25 cellular contexts compared by ENCODE assay signal in the genomic region with DNA sequence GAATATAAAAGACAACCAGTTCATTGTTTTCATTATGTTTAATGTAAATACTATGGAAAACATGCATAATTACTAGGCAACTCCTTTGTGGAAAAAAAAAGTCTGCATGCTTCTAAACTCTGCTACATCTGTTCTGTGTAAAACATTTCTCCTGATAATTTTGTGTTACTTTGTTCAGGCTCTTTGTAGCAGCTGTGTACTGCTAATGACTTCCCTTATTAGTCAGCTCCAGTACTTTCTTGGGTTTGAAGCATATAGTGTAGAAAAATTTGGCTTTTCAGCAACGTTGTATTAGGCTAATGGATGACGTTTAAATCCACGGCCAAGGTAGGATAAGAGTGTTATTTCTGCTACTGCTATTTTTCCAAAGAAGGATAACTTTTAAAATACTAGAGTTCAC.
"Had no signal": no experiment of that assay in that cellular context is flagged by ENCODE, and none has a peak within 500 bp of the region (broad histone marks: within the 10 kb centered on the region; RNA-seq: fewer than 3 reads in every experiment).

No MANE protein-coding gene starts in this region.

- H3K27me3 ChIP-seq: brain microvascular endothelial cell, dorsolateral prefrontal cortex, gastroesophageal sphincter, hepatocyte, transverse colon had no signal

- ATAC-seq: gastroesophageal sphincter; natural killer cell treated with Interleukin-12 subunit alpha and Interleukin-12 subunit beta and Interleukin-15 and Interleukin-18, amount 100 ng/mL, for 72 hours had no signal

- DNase-seq: activated CD4-positive, alpha-beta T cell treated with anti-CD3 and anti-CD28 coated beads for 4 hours; activated CD4-positive, alpha-beta T cell treated with anti-CD3 and anti-CD28 coated beads, Interleukin-2, amount 50 U/mL, for 48 hours; activated CD8-positive, alpha-beta memory T cell treated with anti-CD3 and anti-CD28 coated beads for 24 hours; activated CD8-positive, alpha-beta memory T cell treated with anti-CD3 and anti-CD28 coated beads, Interleukin-2, amount 50 U/mL, for 4 hours; activated effector memory CD4-positive, alpha-beta T cell treated with anti-CD3 and anti-CD28 coated beads, Interleukin-2, amount 50 U/mL, for 16 hours; activated naive CD4-positive, alpha-beta T cell treated with anti-CD3 and anti-CD28 coated beads, Interleukin-2, amount 10 ng/mL, durations not matched to agents 7 days and 5 days; activated naive CD8-positive, alpha-beta T cell treated with anti-CD3 and anti-CD28 coated beads, Interleukin-2, amount 10 ng/mL, durations not matched to agents 7 days and 5 days; activated T-cell treated with anti-CD3 and anti-CD28 coated beads, Interleukin-2, amount 50 U/mL, for 1 hour; brain microvascular endothelial cell; dorsolateral prefrontal cortex; effector memory CD4-positive, alpha-beta T cell; erythroblast; islet precursor cell; left ventricle myocardium inferior; mesendoderm; right cardiac atrium; stimulated activated CD4-positive, alpha-beta T cell treated with anti-CD3 and anti-CD28 coated beads, Interleukin-2, amount 100 ng/mL, for 48 hours; stimulated activated naive CD4-positive, alpha-beta T cell treated with Interleukin-2 at 50 U/mL for 16 hours; transverse colon had no signal

- FAIRE-seq: astrocyte had no signal

- H3K27ac ChIP-seq: brain microvascular endothelial cell, coronary artery, dorsolateral prefrontal cortex, gastroesophageal sphincter, hepatocyte, left ventricle myocardium inferior, transverse colon had no signal

- H3K4me1 ChIP-seq: gastroesophageal sphincter, transverse colon had no signal

- H2AFZ ChIP-seq: hepatocyte had no signal

- H3K79me2 ChIP-seq: hepatocyte had no signal

- H3K4me3 ChIP-seq: coronary artery, dorsolateral prefrontal cortex, gastroesophageal sphincter, hepatocyte, left ventricle myocardium inferior, lung, transverse colon had no signal

- H3K4me2 ChIP-seq: hepatocyte had no signal

- H3K9me3 ChIP-seq: gastroesophageal sphincter, left ventricle myocardium inferior, transverse colon had no signal

- H3K36me3 ChIP-seq: transverse colon had no signal
